ENCODE assay signal across 8 cellular contexts in the genomic region with DNA sequence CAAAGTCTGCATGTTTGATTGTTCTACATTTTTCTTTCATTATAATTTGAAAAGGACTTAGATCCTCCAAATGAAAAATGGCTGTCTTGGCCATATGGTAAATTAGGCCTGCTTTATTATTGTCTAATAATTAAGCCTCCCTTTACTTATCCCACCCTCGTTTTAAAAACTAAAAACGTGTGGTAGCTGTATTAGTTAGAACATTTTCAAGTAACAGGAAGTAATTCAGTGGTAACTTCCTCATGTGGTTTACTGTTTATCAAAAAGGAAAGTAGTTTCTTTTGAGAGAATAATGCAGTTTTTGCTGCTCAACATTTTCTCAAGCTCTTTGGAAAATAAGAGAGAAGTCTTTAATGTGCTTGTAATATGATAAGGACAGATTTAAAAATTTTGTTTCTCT. TPM values are rescaled to one million over a fixed set of nuclear protein-coding genes. Genes with fewer than 3 reads are reported as not detected.
DNase-seq lines count a peak whose midpoint lies in the region; ATAC-seq and TF ChIP-seq lines count a peak whose summit lies in the region.
"Had no signal": no experiment of that assay in that cellular context is flagged by ENCODE, and none has a peak within 500 bp of the region (broad histone marks: within the 10 kb centered on the region; RNA-seq: fewer than 3 reads in every experiment).

No MANE protein-coding gene starts in this region.

- peaks cover 28% of the 10 kb centered on the region for H3K79me2 ChIP-seq in neural progenitor cell (ENCODE audit: low read depth)

- H3K4me2 ChIP-seq in neural progenitor cell, result peak overlapping the region; percentile 8

- intact Hi-C loops in activated B cell treated with CpG ODN at 0.5 μM for 24 hours (cut with micrococcal nuclease), result loop anchor here (1.0 to 5.0 kb wide), 3 partner anchors 8 to 156 kb away; no protein-coding TSS in a partner anchor

- H3K27me3 ChIP-seq in neural progenitor cell, result no peaks in the 10 kb centered on the region
- H3K27me3 ChIP-seq: brain microvascular endothelial cell had no signal

- no peaks in the 10 kb centered on the region for H4K20me1 ChIP-seq in neural progenitor cell (ENCODE audit: low read depth)

- peak overlapping the region; percentile 40 for H3K27ac ChIP-seq in neural progenitor cell
- H3K27ac ChIP-seq: brain microvascular endothelial cell had no signal

- H3K4me1 Mint-ChIP-seq in activated B cell treated with CpG ODN at 0.5 μM for 24 hours, result peaks cover 61% of the 10 kb centered on the region
- H3K4me1 Mint-ChIP-seq in neural progenitor cell, result peaks cover 73% of the 10 kb centered on the region

- no peaks in the 10 kb centered on the region for H3K9me3 ChIP-seq in neural progenitor cell (ENCODE audit: low read depth)

- no peaks in the 10 kb centered on the region for H3K36me3 ChIP-seq in neural progenitor cell
- H3K36me3 ChIP-seq: brain microvascular endothelial cell had no signal

- POLR2A ChIA-PET in activated B cell treated with CpG ODN at 0.5 μM for 24 hours (lab: Charles Lee), result interaction anchor here (0.9 to 1.4 kb wide), 6 partner anchors 21 to 142 kb away, joined by 3 to 5 read pairs (median 4); a partner anchor contains a TSS

- ATAC-seq in GM18520 (IDR thresholded peaks at IDR 0.05; ENCODE audit: unreplicated experiment) (peak; percentile 70), HG03175 (IDR thresholded peaks at IDR 0.05; ENCODE audit: unreplicated experiment) (peak; percentile 73), activated B cell treated with CpG ODN at 0.5 μM for 24 hours (ENCODE audit: low read depth) (peak; percentile 80), HG02588 (IDR thresholded peaks at IDR 0.05; ENCODE audit: unreplicated experiment) (no peak)

- no peak overlapping the region for H3K9ac ChIP-seq in neural progenitor cell

- H3K27ac Mint-ChIP-seq in activated B cell treated with CpG ODN at 0.5 μM for 24 hours, result peak overlapping the region; percentile 13
- H3K27ac Mint-ChIP-seq in neural progenitor cell, result no peak overlapping the region

- no peak overlapping the region for H2AFZ ChIP-seq in neural progenitor cell (replicated peaks)

- H3K4me3 Mint-ChIP-seq in activated B cell treated with CpG ODN at 0.5 μM for 24 hours (peak overlapping the region; percentile 64), neural progenitor cell (no peak overlapping the region)

- H3K9me3 Mint-ChIP-seq in activated B cell treated with CpG ODN at 0.5 μM for 24 hours (no peaks in the 10 kb centered on the region), neural progenitor cell (no peaks in the 10 kb centered on the region)

- no peaks in the 10 kb centered on the region for H3K27me3 Mint-ChIP-seq in activated B cell treated with CpG ODN at 0.5 μM for 24 hours
- no peaks in the 10 kb centered on the region for H3K27me3 Mint-ChIP-seq in neural progenitor cell (ENCODE audit: insufficient read depth, low read depth)

- peaks cover 46% of the 10 kb centered on the region for H3F3A ChIP-seq in neural progenitor cell (ENCODE audit: low read depth)

- H3K36me3 Mint-ChIP-seq in activated B cell treated with CpG ODN at 0.5 μM for 24 hours (ENCODE audit: low read depth), result peaks cover 28% of the 10 kb centered on the region
- H3K36me3 Mint-ChIP-seq in neural progenitor cell, result peaks cover 2% of the 10 kb centered on the region

- TF ChIP-seq CTCF in activated B cell treated with CpG ODN at 0.5 μM for 24 hours (IDR thresholded peaks at IDR 0.05) (no peak), neural progenitor cell (IDR thresholded peaks at IDR 0.05) (no peak)

- H3K4me1 ChIP-seq in neural progenitor cell, result peaks cover 80% of the 10 kb centered on the region

- CTCF ChIA-PET in activated B cell treated with CpG ODN at 0.5 μM for 24 hours (lab: Charles Lee), result interaction anchor here (1.0 kb wide), 1 partner anchor 166 kb away, joined by 3 read pairs; no protein-coding TSS in a partner anchor

- no peak for DNase-seq in activated B cell treated with CpG ODN at 0.5 μM for 24 hours
- DNase-seq in neural progenitor cell (ENCODE audit: low spot score), result no peak
- DNase-seq in NCI-H1092 treated with DMSO at 0.1 percent for 48 hours (lab: John Stamatoyannopoulos, UW), result no peak
- no peak for DNase-seq in NCI-H748 (lab: John Stamatoyannopoulos, UW; ENCODE audit: unreplicated experiment)
- DNase-seq: brain microvascular endothelial cell had no signal

- H3K4me3 ChIP-seq in neural progenitor cell, result no peak overlapping the region

RNA-seq across cellular contexts. Expression of a gene that starts 26.0 kb away (rescaled TPM):
- total RNA-seq in activated B cell treated with CpG ODN at 0.5 μM for 24 hours, result 70.3 and 70.8 TPM in 2 replicates
- total RNA-seq in neural progenitor cell (ENCODE audit: low replicate concordance), result 20.0 and 27.6 TPM in 2 replicates
